18 cellular contexts compared by ENCODE assay signal in genomic region chr21:23921670-23922418, GRCh38.
DNase-seq lines count a peak whose midpoint lies in the region; ATAC-seq and TF ChIP-seq lines count a peak whose summit lies in the region.
"Had no signal": no experiment of that assay in that cellular context is flagged by ENCODE, and none has a peak within 500 bp of the region (broad histone marks: within the 10 kb centered on the region; RNA-seq: fewer than 3 reads in every experiment).

No MANE protein-coding gene starts in this region.

- ATAC-seq in DND-41 (ENCODE audit: insufficient read depth, low read depth) (peak; percentile 76), T-helper 17 cell (peak; percentile 63), GM23338 (no peak)
- ATAC-seq: HepG2 had no signal

- H3K9ac ChIP-seq in DND-41 (ENCODE audit: low read depth, low read length), result no peak overlapping the region

- H3K4me3 ChIP-seq in DND-41 (ENCODE audit: low read depth in 1 of 2, low read length in 2 of 2) (no peak overlapping the region), GM23338 (no peak overlapping the region)
- H3K4me3 ChIP-seq: dorsolateral prefrontal cortex, spleen had no signal

- H3K79me2 ChIP-seq in DND-41 (ENCODE audit: insufficient read depth, low read length) (no peaks in the 10 kb centered on the region), GM23338 (replicated peaks; ENCODE audit: insufficient read depth) (no peaks in the 10 kb centered on the region)

- H3K27ac ChIP-seq in DND-41 (ENCODE audit: low read length) (no peak overlapping the region), GM23338 (ENCODE audit: low read depth) (no peak overlapping the region)
- H3K27ac ChIP-seq: dorsolateral prefrontal cortex, epithelial cell of prostate, VCaP had no signal

- H3K4me1 ChIP-seq in DND-41 (ENCODE audit: insufficient read depth, low read length) (peaks cover 14% of the 10 kb centered on the region), GM23338 (ENCODE audit: insufficient read depth) (no peaks in the 10 kb centered on the region)

- H3K36me3 ChIP-seq in DND-41 (ENCODE audit: insufficient read depth, low read length) (no peaks in the 10 kb centered on the region), GM23338 (ENCODE audit: insufficient read depth) (no peaks in the 10 kb centered on the region)
- H3K36me3 ChIP-seq: spleen had no signal

- H3K9me2 ChIP-seq in GM23338 (ENCODE audit: insufficient read depth), result no peaks in the 10 kb centered on the region

- H3K4me3 Mint-ChIP-seq in T-helper 17 cell, result no peak overlapping the region
- no peak overlapping the region for H3K4me3 Mint-ChIP-seq in GM23338

- H3K27me3 ChIP-seq in DND-41 (ENCODE audit: insufficient read depth, low read length, poor library complexity), result no peaks in the 10 kb centered on the region
- H3K27me3 ChIP-seq in GM23338 (ENCODE audit: insufficient read depth), result no peaks in the 10 kb centered on the region
- H3K27me3 ChIP-seq: dorsolateral prefrontal cortex, spleen had no signal

- H3K27me3 Mint-ChIP-seq in T-helper 17 cell (peaks cover 5% of the 10 kb centered on the region), GM23338 (ENCODE audit: insufficient read depth, low read depth, poor library complexity) (no peaks in the 10 kb centered on the region)

- no peaks in the 10 kb centered on the region for H3F3A ChIP-seq in GM23338 (replicated peaks; ENCODE audit: low read depth)

- no peak overlapping the region for H3K27ac Mint-ChIP-seq in T-helper 17 cell
- no peak overlapping the region for H3K27ac Mint-ChIP-seq in GM23338

- H3K36me3 Mint-ChIP-seq in T-helper 17 cell (ENCODE audit: low read depth) (no peaks in the 10 kb centered on the region), GM23338 (ENCODE audit: low read depth) (peaks cover 2% of the 10 kb centered on the region; the same call in 2 of the 3 replicates)

- no peak overlapping the region for H3K4me2 ChIP-seq in DND-41 (ENCODE audit: insufficient read depth, low read length)
- no peak overlapping the region for H3K4me2 ChIP-seq in GM23338

- H4K20me1 ChIP-seq in DND-41 (ENCODE audit: insufficient read depth, low read length) (no peaks in the 10 kb centered on the region), GM23338 (replicated peaks; ENCODE audit: insufficient read depth) (no peaks in the 10 kb centered on the region)

- peaks cover 2% of the 10 kb centered on the region for H3K4me1 Mint-ChIP-seq in T-helper 17 cell
- H3K4me1 Mint-ChIP-seq in GM23338, result peaks cover 3% of the 10 kb centered on the region; the same call in 1 of the 3 replicates

- no peaks in the 10 kb centered on the region for H3K9me3 ChIP-seq in DND-41 (ENCODE audit: insufficient read depth, low read length, severe bottlenecking)
- no peaks in the 10 kb centered on the region for H3K9me3 ChIP-seq in T-helper 17 cell (ENCODE audit: control insufficient read depth, low read length, poor library complexity, severe bottlenecking)

- H3K9me3 Mint-ChIP-seq in GM23338, result peaks cover 88% of the 10 kb centered on the region

- no peak for TF ChIP-seq CTCF in DND-41 (IDR thresholded peaks at IDR 0.05; ENCODE audit: borderline replicate concordance, extremely low read depth, low read length, poor library complexity, severe bottlenecking)
- no peak for TF ChIP-seq CTCF in GM23338 (conservative IDR thresholded peaks at IDR 0.05; ENCODE audit: low read depth in 2 of 2)

- DNase-seq in CD1c-positive myeloid dendritic cell (ENCODE audit: extremely low spot score), result peak; percentile 12
- peak; percentile 15 for DNase-seq in DND-41
- DNase-seq in T-helper 17 cell, result no peak
- peak; percentile 11 for DNase-seq in inferior parietal cortex (ENCODE audit: extremely low spot score)
- no peak for DNase-seq in GM23338 (ENCODE audit: low spot score)
- no peak for DNase-seq in NCI-H82 (lab: John Stamatoyannopoulos, UW)
- no peak for DNase-seq in SKM-1 (lab: John Stamatoyannopoulos, UW; ENCODE audit: unreplicated experiment)
- DNase-seq in GM19238 (ENCODE audit: insufficient read length, low spot score), result no peak
- DNase-seq: anterior cingulate cortex; central memory CD4-positive, alpha-beta T cell; dorsolateral prefrontal cortex; NCI-H1436 treated with DMSO at 0.1 percent for 48 hours; NCI-H524; occipital lobe; spleen had no signal

- no peak overlapping the region for H2AFZ ChIP-seq in DND-41 (ENCODE audit: low read depth, low read length)
- H2AFZ ChIP-seq in GM23338, result no peak overlapping the region

TF ChIP-seq in GM23338, 12 proteins besides CTCF, POLR2A, EP300 and RAD21:
- TF ChIP-seq ZNF331 (CRISPR knock-in tag; IDR thresholded peaks at IDR 0.05; ENCODE audit: low read depth) (no peak), ZNF114 (CRISPR knock-in tag; IDR thresholded peaks at IDR 0.05) (no peak)
TF ChIP-seq in GM23338: peak in this region for 0.

Comparison
In these comparisons a context has a peak if more than half of its experiments do, and no peak if none do; other contexts are left out.
1. DNase-seq: peak in CD1c-positive myeloid dendritic cell (single experiment), DND-41 (single experiment) and inferior parietal cortex (single experiment); none in T-helper 17 cell (0 of 3), GM23338 (single experiment), NCI-H82 (single experiment), SKM-1 (single experiment) and GM19238 (single experiment).